Comparison of ENCODE assay signal across 11 cellular contexts in genomic region chr3:182969277-182969676, GRCh38. TPM values are rescaled to one million over a fixed set of nuclear protein-coding genes. Genes with fewer than 3 reads are reported as not detected.
DNase-seq lines count a peak whose midpoint lies in the region; ATAC-seq and TF ChIP-seq lines count a peak whose summit lies in the region.
"Had no signal": no experiment of that assay in that cellular context is flagged by ENCODE, and none has a peak within 500 bp of the region (broad histone marks: within the 10 kb centered on the region; RNA-seq: fewer than 3 reads in every experiment).

No MANE protein-coding gene starts in this region.

- no peak for TF ChIP-seq EP300 in tibial nerve (IDR thresholded peaks at IDR 0.05)
- TF ChIP-seq EP300 in ovary (IDR thresholded peaks at IDR 0.05), result no peak

- H3K79me1 ChIP-seq in mesenchymal stem cell (replicated peaks; ENCODE audit: low read length, poor library complexity, severe bottlenecking), result peaks cover 5% of the 10 kb centered on the region

- intact Hi-C loops in ovary (cut with DNase I), result no loop called here

- TF ChIP-seq CTCF in astrocyte of the spinal cord (IDR thresholded peaks at IDR 0.05; ENCODE audit: low read depth, low read length) (no peak), tibial nerve (IDR thresholded peaks at IDR 0.05) (no peak), ovary (IDR thresholded peaks at IDR 0.05) (no peak)

- H4K91ac ChIP-seq in mesenchymal stem cell (ENCODE audit: low read length), result no peak overlapping the region

- H2BK12ac ChIP-seq in mesenchymal stem cell (ENCODE audit: low read length in 2 of 2), result no peak overlapping the region

- no peak overlapping the region for H2AK5ac ChIP-seq in mesenchymal stem cell (ENCODE audit: low read length, severe bottlenecking)

- H3K4me1 ChIP-seq in mesenchymal stem cell (ENCODE audit: control insufficient read depth, insufficient read depth, low read depth, low read length), result peaks cover 13% of the 10 kb centered on the region
- peaks cover 0 to 60% (median 3%) of the 10 kb centered on the region in 4 donors for H3K4me1 ChIP-seq in tibial nerve
- H3K4me1 ChIP-seq in ovary (ENCODE audit: insufficient read depth), result peaks cover 2% of the 10 kb centered on the region

- H2BK120ac ChIP-seq in mesenchymal stem cell (ENCODE audit: low read depth, low read length), result no peak overlapping the region

- H3K27me3 ChIP-seq in mesenchymal stem cell (ENCODE audit: control insufficient read depth in 1 of 2, insufficient read depth in 1 of 2, low read length in 2 of 2) (no peaks in the 10 kb centered on the region), tibial nerve (no peaks in the 10 kb centered on the region), ovary (no peaks in the 10 kb centered on the region)
- H3K27me3 ChIP-seq: upper lobe of right lung had no signal

- DNase-seq in CD1c-positive myeloid dendritic cell (ENCODE audit: extremely low spot score) (peak; percentile 20), HS-5 (ENCODE audit: low read depth) (peak; percentile 56), astrocyte of the spinal cord (ENCODE audit: low read depth, low spot score) (peak; percentile 69), mesenchymal stem cell (peak; percentile 54), tibial nerve (ENCODE audit: low spot score in 2 of 2) (no peak), NOMO-1 (lab: John Stamatoyannopoulos, UW; ENCODE audit: unreplicated experiment in 2 of 2) (no peak), ovary (no peak)
- DNase-seq: NCI-H1694; stimulated activated CD4-positive, alpha-beta T cell treated with anti-CD3 and anti-CD28 coated beads, Interleukin-4, amount 100 ng/mL, for 24 hours; upper lobe of right lung had no signal

- H2BK5ac ChIP-seq in mesenchymal stem cell (ENCODE audit: low read depth, low read length, poor library complexity, severe bottlenecking), result no peak overlapping the region

- H3K4me3 ChIP-seq in astrocyte of the spinal cord (ENCODE audit: low read depth, low read length) (no peak overlapping the region), mesenchymal stem cell (ENCODE audit: insufficient read depth in 1 of 2, low read depth in 1 of 2, low read length in 2 of 2) (no peak overlapping the region), tibial nerve (no peak overlapping the region), ovary (no peak overlapping the region)
- H3K4me3 ChIP-seq: upper lobe of right lung had no signal

- ATAC-seq in HG03571 (IDR thresholded peaks at IDR 0.05; ENCODE audit: unreplicated experiment), result no peak
- ATAC-seq: upper lobe of right lung had no signal

- no peak overlapping the region for H3K23ac ChIP-seq in mesenchymal stem cell (ENCODE audit: low read length in 2 of 2)

- no peak overlapping the region for H3K4me2 ChIP-seq in mesenchymal stem cell (ENCODE audit: low read length, poor library complexity, severe bottlenecking)

- no peak for TF ChIP-seq POLR2A in tibial nerve (IDR thresholded peaks at IDR 0.05)
- TF ChIP-seq POLR2A in ovary (IDR thresholded peaks at IDR 0.05), result no peak

- H2BK15ac ChIP-seq in mesenchymal stem cell (ENCODE audit: low read depth, poor library complexity, severe bottlenecking), result no peak overlapping the region

- H3K36me3 ChIP-seq in mesenchymal stem cell (ENCODE audit: control insufficient read depth in 1 of 2, insufficient read depth in 2 of 2, low read depth in 1 of 2, low read length in 2 of 2) (peaks cover 0 to 3% of the 10 kb centered on the region in 2 experiments), tibial nerve (no peaks in the 10 kb centered on the region), ovary (no peaks in the 10 kb centered on the region)
- H3K36me3 ChIP-seq: upper lobe of right lung had no signal

- no peak overlapping the region for H4K8ac ChIP-seq in mesenchymal stem cell (ENCODE audit: low read length)

- no peak overlapping the region for H3K14ac ChIP-seq in mesenchymal stem cell (ENCODE audit: low read length in 2 of 2)

- H3K4ac ChIP-seq in mesenchymal stem cell (ENCODE audit: low read depth in 1 of 2, low read length in 2 of 2), result no peak overlapping the region

- H3K9ac ChIP-seq in mesenchymal stem cell (ENCODE audit: low read length), result peak overlapping the region; percentile 78

- H3K18ac ChIP-seq in mesenchymal stem cell (ENCODE audit: low read depth in 1 of 2, low read length in 2 of 2), result no peak overlapping the region

- H3K27ac ChIP-seq in mesenchymal stem cell (ENCODE audit: low read length, poor library complexity, severe bottlenecking), result peak overlapping the region; percentile 65
- H3K27ac ChIP-seq in tibial nerve, result no peak overlapping the region
- H3K27ac ChIP-seq in ovary, result no peak overlapping the region
- H3K27ac ChIP-seq: upper lobe of right lung had no signal

- in situ Hi-C loops in astrocyte of the spinal cord (cut with HindIII; ENCODE audit: low sequenced_read_pairs), result no loop called here

- H3K9me3 ChIP-seq in mesenchymal stem cell (ENCODE audit: control insufficient read depth, low read length), result no peaks in the 10 kb centered on the region
- H3K9me3 ChIP-seq in tibial nerve, result no peaks in the 10 kb centered on the region
- no peaks in the 10 kb centered on the region for H3K9me3 ChIP-seq in ovary
- H3K9me3 ChIP-seq: upper lobe of right lung had no signal

- no peak overlapping the region for H2AFZ ChIP-seq in mesenchymal stem cell (ENCODE audit: low read depth, low read length)

RNA-seq across cellular contexts. Expression of gene DCUN1D1, which starts 11.1 kb away (rescaled TPM):
- polyA plus RNA-seq in mesenchymal stem cell (2013, experiment 1 of 2), result 38.5 TPM
- polyA plus RNA-seq in mesenchymal stem cell (2013, experiment 2 of 2), result 42.5 TPM
- 10 to 100 TPM; 13.8 to 26.2 (median 18.1) TPM for total RNA-seq in tibial nerve
- total RNA-seq in ovary, result 10 to 100 TPM; 14.6 to 42.7 (median 40.6) TPM
- 10 to 100 TPM in 1 of 2 donors, 1 to 10 TPM in 1; 7.7 to 17.2 TPM for polyA plus RNA-seq in ovary

Comparison
In these comparisons a context has a peak if more than half of its experiments do, and no peak if none do; other contexts are left out.
1. DNase-seq: peak in CD1c-positive myeloid dendritic cell (single experiment), HS-5 (single experiment), astrocyte of the spinal cord (single experiment) and mesenchymal stem cell (single experiment); none in tibial nerve (0 of 2), NOMO-1 (0 of 2) and ovary (0 of 5).